In the genomic region with DNA sequence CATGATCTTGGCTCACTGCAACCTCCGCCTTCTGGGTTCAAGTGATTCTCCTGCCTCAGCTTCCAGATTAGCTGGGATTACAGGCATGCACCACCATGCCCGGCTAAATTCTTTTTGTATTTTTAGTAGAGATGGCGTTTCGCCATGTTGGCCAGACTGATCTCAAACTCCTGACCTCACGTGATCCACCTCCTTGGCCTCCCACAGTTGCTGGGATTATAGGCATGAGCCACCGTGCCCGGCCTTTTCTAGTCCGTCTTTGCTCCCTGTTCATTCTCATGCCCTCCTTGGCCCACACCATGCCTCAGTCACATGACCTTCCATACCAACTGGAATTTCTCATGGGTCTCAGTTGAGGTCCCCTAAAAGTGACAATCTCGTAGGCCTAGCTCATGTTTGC, we compare ENCODE assay signal across 14 cellular contexts.
"Had no signal": no experiment of that assay in that cellular context is flagged by ENCODE, and none has a peak within 500 bp of the region (broad histone marks: within the 10 kb centered on the region; RNA-seq: fewer than 3 reads in every experiment).

No MANE protein-coding gene starts in this region.

- ATAC-seq: activated T-cell treated with anti-CD3 and anti-CD28 coated beads, Interleukin-2, amount 50 U/mL, for 4 hours had no signal

- DNase-seq: activated CD4-positive, alpha-beta memory T cell treated with anti-CD3 and anti-CD28 coated beads for 36 hours; activated gamma-delta T cell treated with Interleukin-2 at 50 U/mL for 16 hours; activated naive CD8-positive, alpha-beta T cell treated with anti-CD3 and anti-CD28 coated beads, Interleukin-2, amount 10 ng/mL, durations not matched to agents 7 days and 5 days; activated T-cell treated with anti-CD3 and anti-CD28 coated beads, Interleukin-2, amount 50 U/mL, for 4 hours; right lobe of liver; stimulated activated CD4-positive, alpha-beta T cell treated with anti-CD3 and anti-CD28 coated beads, Interleukin-2, amount 100 ng/mL, for 24 hours; stimulated activated naive CD4-positive, alpha-beta T cell treated with Interleukin-2 at 50 U/mL for 16 hours; T-helper 9 cell had no signal

- H3K4me3 ChIP-seq: breast epithelium, neural progenitor cell, right lobe of liver, suprapubic skin, uterus had no signal

- H3K27ac ChIP-seq: neural progenitor cell, VCaP had no signal

- H3K9me3 Mint-ChIP-seq: activated CD4-positive, alpha-beta memory T cell treated with anti-CD3 and anti-CD28 coated beads for 36 hours; activated naive CD8-positive, alpha-beta T cell treated with anti-CD3 and anti-CD28 coated beads, Interleukin-2, amount 10 ng/mL, durations not matched to agents 7 days and 5 days; activated T-cell treated with anti-CD3 and anti-CD28 coated beads, Interleukin-2, amount 50 U/mL, for 4 hours; mesothelial cell of epicardium; neural progenitor cell had no signal

- H3K36me3 ChIP-seq: breast epithelium, neural progenitor cell, right lobe of liver, suprapubic skin, uterus had no signal

- H3K4me1 ChIP-seq: breast epithelium, neural progenitor cell, right lobe of liver, uterus had no signal

- H3K27me3 ChIP-seq: breast epithelium, neural progenitor cell, right lobe of liver, suprapubic skin, uterus had no signal

- H3K27me3 Mint-ChIP-seq: activated CD4-positive, alpha-beta memory T cell treated with anti-CD3 and anti-CD28 coated beads for 36 hours had no signal

- H3K9me3 ChIP-seq: breast epithelium, right lobe of liver, suprapubic skin, uterus had no signal

- H3K4me2 ChIP-seq: neural progenitor cell had no signal

- H3K27ac Mint-ChIP-seq: activated CD4-positive, alpha-beta memory T cell treated with anti-CD3 and anti-CD28 coated beads for 36 hours; activated naive CD8-positive, alpha-beta T cell treated with anti-CD3 and anti-CD28 coated beads, Interleukin-2, amount 10 ng/mL, durations not matched to agents 7 days and 5 days; mesothelial cell of epicardium; neural progenitor cell had no signal

- H3K4me3 Mint-ChIP-seq: activated CD4-positive, alpha-beta memory T cell treated with anti-CD3 and anti-CD28 coated beads for 36 hours; activated naive CD8-positive, alpha-beta T cell treated with anti-CD3 and anti-CD28 coated beads, Interleukin-2, amount 10 ng/mL, durations not matched to agents 7 days and 5 days; activated T-cell treated with anti-CD3 and anti-CD28 coated beads, Interleukin-2, amount 50 U/mL, for 4 hours; mesothelial cell of epicardium; neural progenitor cell had no signal

- H3K36me3 Mint-ChIP-seq: activated CD4-positive, alpha-beta memory T cell treated with anti-CD3 and anti-CD28 coated beads for 36 hours; activated naive CD8-positive, alpha-beta T cell treated with anti-CD3 and anti-CD28 coated beads, Interleukin-2, amount 10 ng/mL, durations not matched to agents 7 days and 5 days; mesothelial cell of epicardium; neural progenitor cell had no signal

- H2AFZ ChIP-seq: neural progenitor cell had no signal
